Comparison of ENCODE assay signal across 19 cellular contexts in genomic region chr17:63798572-63799113, GRCh38. TPM values are rescaled to one million over a fixed set of nuclear protein-coding genes. Genes with fewer than 3 reads are reported as not detected.
A peak's percentile ranks its signal among the peaks of the same experiment; 100 is the strongest.
DNase-seq lines count a peak whose midpoint lies in the region; ATAC-seq, FAIRE-seq and TF ChIP-seq lines count a peak whose summit lies in the region.
"Had no signal": no experiment of that assay in that cellular context is flagged by ENCODE, and none has a peak within 500 bp of the region (broad histone marks: within the 10 kb centered on the region; RNA-seq: fewer than 3 reads in every experiment).

No MANE protein-coding gene starts in this region.

- H3K27ac ChIP-seq in A549, result no peak overlapping the region
- H3K27ac ChIP-seq in adrenal gland, result no peak overlapping the region
- H3K27ac ChIP-seq: C4-2B, GM23248 had no signal

- TF ChIP-seq CTCF in A549 (IDR thresholded peaks at IDR 0.05) (no peak), HFF-Myc (IDR thresholded peaks at IDR 0.05; ENCODE audit: low read depth, low read length, missing control alignments) (no peak), adrenal gland (IDR thresholded peaks at IDR 0.05) (no peak)

- no peaks in the 10 kb centered on the region for H3K9me3 ChIP-seq in A549
- no peaks in the 10 kb centered on the region for H3K9me3 ChIP-seq in adrenal gland (replicated peaks in 1 of 3)
- H3K9me3 ChIP-seq: Caco-2, HAP-1 had no signal

- intact Hi-C loops in adrenal gland (cut with DNase I), result no loop called here

- TF ChIP-seq EP300 in A549 (IDR thresholded peaks at IDR 0.05), result no peak

- 93% methylated on average over 3 of the region's 3 CpGs for whole genome bisulfite sequencing in A549 (ENCODE audit: missing lambda C conversion rate)
- 86 to 97% (median 91%) methylated on average over 3 of the region's 3 CpGs for WGBS in adrenal gland, 4 donors

- no peak for FAIRE-seq in A549 (lab: Jason Lieb, UNC)
- FAIRE-seq: D721Med, G401.6, GM12891, GM19239, HTR-8/SVneo had no signal

- no peak overlapping the region for H3K4me2 ChIP-seq in A549

- TF ChIP-seq POLR2A in A549 (IDR thresholded peaks at IDR 0.05; ENCODE audit: low read length) (no peak), adrenal gland (IDR thresholded peaks at IDR 0.05) (no peak)

- POLR2A ChIA-PET in A549 (lab: Yijun Ruan, JAX), result interaction anchor here (1.4 kb wide), 1 partner anchor 25 kb away, joined by 3 read pairs; the partner anchor contains the start of gene CCDC47

- no peaks in the 10 kb centered on the region for H3K4me1 ChIP-seq in A549
- peaks cover 0 to 4% of the 10 kb centered on the region in 2 donors for H3K4me1 ChIP-seq in adrenal gland (replicated peaks in 1 of 2)
- H3K4me1 ChIP-seq: Caco-2, HAP-1 had no signal

- H3K27me3 ChIP-seq in adrenal gland, result no peaks in the 10 kb centered on the region

- H3K36me3 ChIP-seq in adrenal gland (replicated peaks in 1 of 2), result peaks cover 0 to 99% of the 10 kb centered on the region in 2 donors

- CTCF ChIA-PET in A549 (lab: Yijun Ruan, JAX), result interaction anchor here (0.9 to 2.2 kb wide), 6 partner anchors 8 to 36 kb away, joined by 4 to 7 read pairs (median 6); no protein-coding TSS in a partner anchor

- H3K4me3 ChIP-seq in A549 (no peak overlapping the region), HFF-Myc (replicated peaks; ENCODE audit: low read depth, low read length) (no peak overlapping the region), adrenal gland (no peak overlapping the region)
- H3K4me3 ChIP-seq: GM23248, HAP-1 had no signal

- no peak for TF ChIP-seq RAD21 in A549 (conservative IDR thresholded peaks at IDR 0.05 in 1 of 2, IDR thresholded peaks at IDR 0.05 in 1 of 2)

- ATAC-seq in A549 (no peak; a peak in 1 of 6 replicates), SK-N-SH treated with all-trans-retinoic acid at 6 μM for 48 hours (peak; percentile 92), GM21529 (IDR thresholded peaks at IDR 0.05; ENCODE audit: unreplicated experiment) (no peak)

- DNase-seq in A549 (ENCODE audit: low read depth in 1 of 2, low spot score in 1 of 2) (no peak), HFF-Myc (ENCODE audit: extremely low read depth, low read depth) (peak; percentile 60), fibroblast of the conjunctiva (ENCODE audit: low read depth) (peak; percentile 26), adrenal gland (no peak)
- DNase-seq in activated effector memory CD4-positive, alpha-beta T cell treated with anti-CD3 and anti-CD28 coated beads, Interleukin-2, amount 50 U/mL, for 16 hours, result no peak
- DNase-seq: 8988T; AML-193; Caco-2; CD4-positive, alpha-beta T cell; GM23248 had no signal

TF ChIP-seq in A549, 52 proteins besides CTCF, POLR2A, EP300 and RAD21:
- peak; percentile 75 for TF ChIP-seq NFE2L2 (conservative IDR thresholded peaks at IDR 0.05; ENCODE audit: low read length)
- TF ChIP-seq, protein P1, sequence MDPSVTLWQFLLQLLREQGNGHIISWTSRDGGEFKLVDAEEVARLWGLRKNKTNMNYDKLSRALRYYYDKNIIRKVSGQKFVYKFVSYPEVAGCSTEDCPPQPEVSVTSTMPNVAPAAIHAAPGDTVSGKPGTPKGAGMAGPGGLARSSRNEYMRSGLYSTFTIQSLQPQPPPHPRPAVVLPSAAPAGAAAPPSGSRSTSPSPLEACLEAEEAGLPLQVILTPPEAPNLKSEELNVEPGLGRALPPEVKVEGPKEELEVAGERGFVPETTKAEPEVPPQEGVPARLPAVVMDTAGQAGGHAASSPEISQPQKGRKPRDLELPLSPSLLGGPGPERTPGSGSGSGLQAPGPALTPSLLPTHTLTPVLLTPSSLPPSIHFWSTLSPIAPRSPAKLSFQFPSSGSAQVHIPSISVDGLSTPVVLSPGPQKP (IDR thresholded peaks at IDR 0.05; ENCODE audit: low read depth, low read length), result no peak

TF ChIP-seq in SK-N-SH treated with all-trans-retinoic acid at 6 μM for 48 hours, 23 proteins besides CTCF, POLR2A, EP300 and RAD21 (continues in another document):
- TF ChIP-seq BACH2 (CRISPR knock-in tag; IDR thresholded peaks at IDR 0.05; ENCODE audit: borderline replicate concordance), result no peak
- TF ChIP-seq, protein P2, sequence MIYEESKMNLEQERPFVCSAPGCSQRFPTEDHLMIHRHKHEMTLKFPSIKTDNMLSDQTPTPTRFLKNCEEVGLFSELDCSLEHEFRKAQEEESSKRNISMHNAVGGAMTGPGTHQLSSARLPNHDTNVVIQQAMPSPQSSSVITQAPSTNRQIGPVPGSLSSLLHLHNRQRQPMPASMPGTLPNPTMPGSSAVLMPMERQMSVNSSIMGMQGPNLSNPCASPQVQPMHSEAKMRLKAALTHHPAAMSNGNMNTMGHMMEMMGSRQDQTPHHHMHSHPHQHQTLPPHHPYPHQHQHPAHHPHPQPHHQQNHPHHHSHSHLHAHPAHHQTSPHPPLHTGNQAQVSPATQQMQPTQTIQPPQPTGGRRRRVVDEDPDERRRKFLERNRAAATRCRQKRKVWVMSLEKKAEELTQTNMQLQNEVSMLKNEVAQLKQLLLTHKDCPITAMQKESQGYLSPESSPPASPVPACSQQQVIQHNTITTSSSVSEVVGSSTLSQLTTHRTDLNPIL (CRISPR knock-in tag; IDR thresholded peaks at IDR 0.05; ENCODE audit: low read depth), result no peak
- TF ChIP-seq PATZ1 (CRISPR knock-in tag; IDR thresholded peaks at IDR 0.05; ENCODE audit: borderline replicate concordance), result no peak
- no peak for TF ChIP-seq ZNF8 (CRISPR knock-in tag; IDR thresholded peaks at IDR 0.05)
- no peak for TF ChIP-seq CSDC2 (CRISPR knock-in tag; IDR thresholded peaks at IDR 0.05)

RNA-seq across cellular contexts. Expression of gene DDX42, which starts 24.7 kb away (rescaled TPM):
- polyA plus RNA-seq in A549 (2011; rRNA removed) (249 and 262 TPM in 2 replicates), A549 (2017; fragmentation: RNase III; extraction: RNeasy Plus Mini Kit Qiagen cat#74134 plus additional on column Dnase treatment) (124 to 137 TPM (median 126 TPM) in 3 replicates), adrenal gland (100 to 1,000 TPM in 1 of 3 donors, 10 to 100 TPM in 2; 80.3 to 109 (median 88.8) TPM)
- 66.1 and 76.8 TPM in 2 replicates for polyA plus RNA-seq in A549 (2012; cell fraction: cytosol; rRNA removed)
- polyA plus RNA-seq in A549 (2012; cell fraction: nucleus; rRNA removed), result 86.7 and 129 TPM in 2 replicates
- 74.8 and 77.9 TPM in 2 replicates for polyA minus RNA-seq in A549 (2011; rRNA and poly(A)+ RNA removed)
- 10 to 100 TPM; 45.0 to 99.8 (median 80.3) TPM for total RNA-seq in adrenal gland

RNA-seq across cellular contexts. Expression of gene CCDC47, which starts 25.2 kb away (rescaled TPM):
- polyA plus RNA-seq in A549 (2011; rRNA removed), result 135 and 163 TPM in 2 replicates
- 37.3 and 46.3 TPM in 2 replicates for polyA plus RNA-seq in A549 (2012; cell fraction: cytosol; rRNA removed)
- 28.2 and 30.7 TPM in 2 replicates for polyA plus RNA-seq in A549 (2012; cell fraction: nucleus; rRNA removed)
- 136 to 141 TPM (median 139 TPM) in 3 replicates for polyA plus RNA-seq in A549 (2017; fragmentation: RNase III; extraction: RNeasy Plus Mini Kit Qiagen cat#74134 plus additional on column Dnase treatment)
- 40.9 and 48.1 TPM in 2 replicates for polyA minus RNA-seq in A549 (2011; rRNA and poly(A)+ RNA removed)
- 100 to 1,000 TPM in 4 of 8 donors, 10 to 100 TPM in 4; 46.8 to 148 (median 109) TPM for total RNA-seq in adrenal gland
- polyA plus RNA-seq in adrenal gland, result 100 to 1,000 TPM in 1 of 3 donors, 10 to 100 TPM in 2; 24.2 to 216 (median 29.0) TPM

RNA-seq across cellular contexts. Expression of gene PSMC5, which starts 28.6 kb away (rescaled TPM):
- polyA plus RNA-seq in A549 (2011; rRNA removed) (222 and 303 TPM in 2 replicates), A549 (2017; fragmentation: RNase III; extraction: RNeasy Plus Mini Kit Qiagen cat#74134 plus additional on column Dnase treatment) (399 to 406 TPM (median 399 TPM) in 3 replicates), adrenal gland (100 to 1,000 TPM; 232 to 273 (median 247) TPM)
- 297 and 348 TPM in 2 replicates for polyA plus RNA-seq in A549 (2012; cell fraction: cytosol; rRNA removed)
- polyA plus RNA-seq in A549 (2012; cell fraction: nucleus; rRNA removed), result 173 and 210 TPM in 2 replicates
- polyA minus RNA-seq in A549 (2011; rRNA and poly(A)+ RNA removed), result 234 and 240 TPM in 2 replicates
- total RNA-seq in adrenal gland, result 100 to 1,000 TPM in 5 of 8 donors, 10 to 100 TPM in 3; 79.8 to 167 (median 127) TPM

RNA-seq across cellular contexts. Expression of gene FTSJ3, which starts 28.8 kb away (rescaled TPM):
- polyA plus RNA-seq in A549 (2011; rRNA removed) (62.6 and 74.5 TPM in 2 replicates), A549 (2017; fragmentation: RNase III; extraction: RNeasy Plus Mini Kit Qiagen cat#74134 plus additional on column Dnase treatment) (95.7 to 104 TPM (median 98.6 TPM) in 3 replicates), adrenal gland (10 to 100 TPM; 19.4 to 54.1 (median 44.9) TPM)
- 54.7 and 62.3 TPM in 2 replicates for polyA plus RNA-seq in A549 (2012; cell fraction: cytosol; rRNA removed)
- 82.3 and 82.7 TPM in 2 replicates for polyA plus RNA-seq in A549 (2012; cell fraction: nucleus; rRNA removed)
- polyA minus RNA-seq in A549 (2011; rRNA and poly(A)+ RNA removed), result 92.7 and 119 TPM in 2 replicates
- 10 to 100 TPM; 32.4 to 56.1 (median 43.2) TPM for total RNA-seq in adrenal gland

RNA-seq across cellular contexts. Expression of gene SMARCD2, which starts 43.8 kb away (rescaled TPM):
- polyA plus RNA-seq in A549 (2011; rRNA removed) (52.7 and 61.9 TPM in 2 replicates), A549 (2017; fragmentation: RNase III; extraction: RNeasy Plus Mini Kit Qiagen cat#74134 plus additional on column Dnase treatment) (37.5 to 40.4 TPM (median 39.8 TPM) in 3 replicates), adrenal gland (10 to 100 TPM; 43.1 to 53.7 (median 52.7) TPM)
- 54.2 and 62.9 TPM in 2 replicates for polyA plus RNA-seq in A549 (2012; cell fraction: cytosol; rRNA removed)
- 76.0 and 84.7 TPM in 2 replicates for polyA plus RNA-seq in A549 (2012; cell fraction: nucleus; rRNA removed)
- polyA minus RNA-seq in A549 (2011; rRNA and poly(A)+ RNA removed), result 94.7 and 102 TPM in 2 replicates
- 100 to 1,000 TPM in 4 of 8 donors, 10 to 100 TPM in 4; 41.9 to 185 (median 99.0) TPM for total RNA-seq in adrenal gland

Comparison
In these comparisons a context has a peak if more than half of its experiments do, and no peak if none do; other contexts are left out.
1. DNase-seq: peak in HFF-Myc (single experiment) and fibroblast of the conjunctiva (single experiment); none in A549 (0 of 2), adrenal gland (0 of 7) and activated effector memory CD4-positive, alpha-beta T cell treated with anti-CD3 and anti-CD28 coated beads, Interleukin-2, amount 50 U/mL, for 16 hours (single experiment).